1 cellular context compared by ENCODE assay signal in genomic region chr2:148613231-148614023, GRCh38.
TF ChIP-seq lines count a peak whose summit lies in the region.

No MANE protein-coding gene starts in this region.

TF ChIP-seq in K562, 482 proteins besides CTCF, POLR2A, EP300 and RAD21 (continued from another document):
- TF ChIP-seq ARID4B (CRISPR knock-in tag; IDR thresholded peaks at IDR 0.05): no peak
- no peak for TF ChIP-seq PRMT5 (CRISPR knock-in tag; IDR thresholded peaks at IDR 0.05)
- no peak for TF ChIP-seq POU5F1 (IDR thresholded peaks at IDR 0.05; ENCODE audit: borderline replicate concordance, low read depth, low read length, partially characterized antibody)
- TF ChIP-seq ARHGAP35 (IDR thresholded peaks at IDR 0.05; ENCODE audit: partially characterized antibody): no peak
- no peak for TF ChIP-seq ZNF764 (CRISPR knock-in tag; IDR thresholded peaks at IDR 0.05; ENCODE audit: low read depth)
- peak; percentile 76 for TF ChIP-seq PKNOX1 (IDR thresholded peaks at IDR 0.05)
- no peak for TF ChIP-seq ZNF518B (CRISPR knock-in tag; IDR thresholded peaks at IDR 0.05)
- no peak for TF ChIP-seq PBX2 (CRISPR knock-in tag; IDR thresholded peaks at IDR 0.05; ENCODE audit: low read depth)
- TF ChIP-seq PBX2 (tag; conservative IDR thresholded peaks at IDR 0.05; ENCODE audit: low read depth): peak; percentile 52
- TF ChIP-seq HDAC1 (IDR thresholded peaks at IDR 0.05): no peak
- no peak for TF ChIP-seq DEAF1 (CRISPR knock-in tag; IDR thresholded peaks at IDR 0.05)
- TF ChIP-seq PPARD (CRISPR knock-in tag; IDR thresholded peaks at IDR 0.05): no peak
- TF ChIP-seq ZNF121 (CRISPR knock-in tag; conservative IDR thresholded peaks at IDR 0.05): peak; percentile 20; the same call in 1 of the 2 replicates
- TF ChIP-seq ZNF384 (IDR thresholded peaks at IDR 0.05; ENCODE audit: low read depth, low read length): peak; percentile 29; the same call in 1 of the 2 replicates
- TF ChIP-seq SREBF1 (IDR thresholded peaks at IDR 0.05; ENCODE audit: borderline replicate concordance, low read depth, low read length): no peak
- no peak for TF ChIP-seq ZNF445 (CRISPR knock-in tag; IDR thresholded peaks at IDR 0.05; ENCODE audit: low read depth)
- TF ChIP-seq EWSR1 (IDR thresholded peaks at IDR 0.05; ENCODE audit: borderline replicate concordance, low read depth, partially characterized antibody): no peak
- TF ChIP-seq U2AF1 (optimal IDR thresholded peaks at IDR 0.05; ENCODE audit: low read depth, low read length): no peak
- TF ChIP-seq ZBTB49 (CRISPR knock-in tag; IDR thresholded peaks at IDR 0.05; ENCODE audit: borderline replicate concordance): no peak
- TF ChIP-seq ZNF77 (CRISPR knock-in tag; IDR thresholded peaks at IDR 0.05): no peak
- TF ChIP-seq TAF7 (tag; IDR thresholded peaks at IDR 0.05): no peak
- 0 out of 2 replicates have a peak, but pooled peaks have one; percentile 8 for TF ChIP-seq USF2 (CRISPR knock-in tag; IDR thresholded peaks at IDR 0.05)
- no peak for TF ChIP-seq ZNF253 (CRISPR knock-in tag; conservative IDR thresholded peaks at IDR 0.05)
